8 cellular contexts compared by ENCODE assay signal in genomic region chr1:233107716-233108130, GRCh38.
DNase-seq lines count a peak whose midpoint lies in the region; ATAC-seq and TF ChIP-seq lines count a peak whose summit lies in the region.
"Not testable (repeated sequence)": the region's sequence is repeated elsewhere in the genome, so short reads cannot be mapped to it uniquely, and the experiment has no call there.

No MANE protein-coding gene starts in this region.

- H3K27me3 ChIP-seq in GM23338 (ENCODE audit: insufficient read depth); mesendoderm (ENCODE audit: insufficient read depth, low read length, poor library complexity); smooth muscle cell (ENCODE audit: low read depth): not testable (repeated sequence)

- TF ChIP-seq CTCF in AG04449 (IDR thresholded peaks at IDR 0.05; ENCODE audit: insufficient read depth, low read length, missing control alignments); GM23338 (conservative IDR thresholded peaks at IDR 0.05; ENCODE audit: low read depth in 2 of 2); smooth muscle cell (IDR thresholded peaks at IDR 0.05; ENCODE audit: borderline replicate concordance, insufficient read depth, poor library complexity, severe bottlenecking): not testable (repeated sequence)

- not testable (repeated sequence) for H4K5ac ChIP-seq in mesendoderm (ENCODE audit: low read length)

- not testable (repeated sequence) for H2AFZ ChIP-seq in GM23338; smooth muscle cell (ENCODE audit: low read depth)

- H3K36me3 Mint-ChIP-seq in GM23338 (ENCODE audit: low read depth), result peaks cover 58% of the 10 kb centered on the region

- H3K56ac ChIP-seq in mesendoderm (ENCODE audit: low read length), result not testable (repeated sequence)

- not testable (repeated sequence) for H3K4me2 ChIP-seq in GM23338; mesendoderm (ENCODE audit: low read length)
- H3K4me2 ChIP-seq in smooth muscle cell, result peak overlapping the region; percentile 45

- not testable (repeated sequence) for H3K23ac ChIP-seq in mesendoderm (ENCODE audit: low read length)

- peaks cover 10% of the 10 kb centered on the region; the same call in 1 of the 2 replicates for H3K36me3 ChIP-seq in GM23338 (ENCODE audit: insufficient read depth)
- H3K36me3 ChIP-seq in mesendoderm (ENCODE audit: control insufficient read depth, insufficient read depth, low read length); smooth muscle cell (ENCODE audit: low read depth): not testable (repeated sequence)

- H3F3A ChIP-seq in GM23338 (replicated peaks; ENCODE audit: low read depth), result not testable (repeated sequence)
- H3F3A ChIP-seq in smooth muscle cell (ENCODE audit: low read depth), result peaks cover 19% of the 10 kb centered on the region

- not testable (repeated sequence) for H2AK5ac ChIP-seq in mesendoderm (ENCODE audit: low read length)

- not testable (repeated sequence) for H4K8ac ChIP-seq in mesendoderm (ENCODE audit: low read depth, low read length)

- H3K79me1 ChIP-seq in mesendoderm (ENCODE audit: low read length), result not testable (repeated sequence)

- not testable (repeated sequence) for H2BK15ac ChIP-seq in mesendoderm (replicated peaks; ENCODE audit: low read depth)

- H3K18ac ChIP-seq in mesendoderm (ENCODE audit: low read length), result not testable (repeated sequence)

- H2BK120ac ChIP-seq in mesendoderm (ENCODE audit: low read depth, low read length), result not testable (repeated sequence)

- not testable (repeated sequence) for ATAC-seq in GM23338
- peak; percentile 56 for ATAC-seq in Right ventricle myocardium inferior

- not testable (repeated sequence) for H3K4me3 Mint-ChIP-seq in GM23338

- H3K9me3 ChIP-seq in smooth muscle cell (replicated peaks; ENCODE audit: low read depth), result not testable (repeated sequence)

- H3K27ac ChIP-seq in GM23338 (ENCODE audit: low read depth); mesendoderm (ENCODE audit: low read depth, low read length): not testable (repeated sequence)
- H3K27ac ChIP-seq in epithelial cell of prostate (peak overlapping the region; percentile 83), smooth muscle cell (ENCODE audit: low read depth) (peak overlapping the region; percentile 93)

- not testable (repeated sequence) for H3K9me3 Mint-ChIP-seq in GM23338

- peak overlapping the region; percentile 45 for H3K27ac Mint-ChIP-seq in GM23338

- CTCF ChIA-PET in AG04449 (lab: Yijun Ruan, JAX), result not testable (repeated sequence)

- WGBS in mesendoderm (ENCODE audit: extremely low coverage, insufficient coverage, low lambda C conversion rate), result no CpG with 5 or more reads among the region's 6 CpGs
- WGBS in smooth muscle cell (ENCODE audit: low lambda C conversion rate), result 74% methylated on average over 6 of the region's 6 CpGs

- not testable (repeated sequence) for H3K4me3 ChIP-seq in AG04449 (ENCODE audit: low read depth, low read length); GM23338; mesendoderm (ENCODE audit: low read length); smooth muscle cell

- H3K4ac ChIP-seq in mesendoderm (ENCODE audit: low read depth, low read length), result not testable (repeated sequence)

- not testable (repeated sequence) for H3K9ac ChIP-seq in mesendoderm (ENCODE audit: low read length)
- H3K9ac ChIP-seq in smooth muscle cell (ENCODE audit: low read depth), result peak overlapping the region; percentile 73

- H3K9me2 ChIP-seq in GM23338 (ENCODE audit: insufficient read depth), result not testable (repeated sequence)

- not testable (repeated sequence) for H2BK5ac ChIP-seq in mesendoderm (ENCODE audit: low read length)

- H3K27me3 Mint-ChIP-seq in GM23338 (ENCODE audit: insufficient read depth, low read depth, poor library complexity), result not testable (repeated sequence)

- DNase-seq in AG04449 (ENCODE audit: low read depth, low spot score) (peak; percentile 9), NCI-H226 (peak; percentile 37), astrocyte of the hippocampus (ENCODE audit: low read depth, low spot score) (peak; percentile 70), epithelial cell of prostate (ENCODE audit: low read depth, low spot score) (peak; percentile 88), mesendoderm (peak; percentile 77)
- DNase-seq in GM23338 (ENCODE audit: low spot score); Right ventricle myocardium inferior (ENCODE audit: missing footprints); smooth muscle cell (lab: John Stamatoyannopoulos, UW; ENCODE audit: unreplicated experiment): not testable (repeated sequence)

- peaks cover 27% of the 10 kb centered on the region for H3K4me1 Mint-ChIP-seq in GM23338

- H3K79me2 ChIP-seq in GM23338 (replicated peaks; ENCODE audit: insufficient read depth); mesendoderm (ENCODE audit: control insufficient read depth, insufficient read depth, low read length); smooth muscle cell (ENCODE audit: low read depth): not testable (repeated sequence)

- H3K4me1 ChIP-seq in GM23338 (ENCODE audit: insufficient read depth); mesendoderm (ENCODE audit: control insufficient read depth, low read depth, low read length): not testable (repeated sequence)
- H3K4me1 ChIP-seq in smooth muscle cell (ENCODE audit: low read depth), result peaks cover 21% of the 10 kb centered on the region

- POLR2A ChIA-PET in AG04449 (lab: Yijun Ruan, JAX), result not testable (repeated sequence)

- intact Hi-C loops in Right ventricle myocardium inferior (cut with DNase I), result loop anchor here (5.0 kb wide), 1 partner anchor 35 kb away; no protein-coding TSS in a partner anchor

- H4K20me1 ChIP-seq in GM23338 (replicated peaks; ENCODE audit: insufficient read depth); smooth muscle cell (ENCODE audit: low read depth): not testable (repeated sequence)
